8 cellular contexts compared by ENCODE assay signal in the genomic region with DNA sequence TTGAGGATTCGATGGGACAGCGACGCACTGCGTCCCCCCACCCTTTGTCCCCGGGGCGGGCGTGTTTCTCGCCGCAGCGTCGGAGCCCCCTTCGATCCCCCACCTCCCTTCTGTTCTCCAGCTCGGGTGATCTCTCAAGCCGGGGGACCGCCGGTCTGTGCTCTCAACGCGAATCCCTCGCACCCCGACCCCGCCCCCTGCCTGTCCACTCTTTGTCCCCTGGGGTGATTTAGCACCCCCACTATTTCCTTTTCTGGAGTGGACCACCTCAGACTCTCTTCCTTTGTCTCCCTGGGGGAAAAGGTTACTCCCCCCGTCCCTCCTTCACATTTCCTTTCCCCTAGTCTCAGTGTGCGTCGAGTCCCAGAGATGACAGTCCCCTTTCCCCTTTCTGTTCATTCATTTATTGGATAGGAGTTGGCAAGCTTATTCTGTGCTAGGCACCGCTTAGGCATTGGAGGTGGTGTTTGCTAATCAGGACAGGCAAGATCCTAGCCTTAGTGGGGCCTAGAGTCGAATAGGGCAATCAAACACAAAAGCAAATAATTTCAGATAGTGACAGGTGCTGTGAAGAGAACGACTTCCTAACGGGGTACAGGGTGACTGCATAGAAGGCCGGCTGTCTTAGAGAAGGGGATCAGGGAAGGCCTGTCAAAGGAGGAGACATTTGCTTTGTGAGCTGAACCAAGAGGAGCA. TPM values are rescaled to one million over a fixed set of nuclear protein-coding genes. Genes with fewer than 3 reads are reported as not detected.
A peak's percentile ranks its signal among the peaks of the same experiment; 100 is the strongest.
DNase-seq lines count a peak whose midpoint lies in the region; ATAC-seq lines count a peak whose summit lies in the region.

No MANE protein-coding gene starts in this region.

- no peaks in the 10 kb centered on the region for H3K27me3 ChIP-seq in SJCRH30
- no peaks in the 10 kb centered on the region for H3K27me3 ChIP-seq in duodenal mucosa (ENCODE audit: control insufficient read depth in 1 of 2, insufficient read depth in 2 of 2, low read length in 2 of 2)
- H3K27me3 ChIP-seq in muscle layer of colon (ENCODE audit: control insufficient read depth in 1 of 2, insufficient read depth in 2 of 2, low read length in 2 of 2) = no peaks in the 10 kb centered on the region

- DNase-seq in activated effector memory CD4-positive, alpha-beta T cell treated with Interleukin-2 at 50 U/mL for 16 hours = peak; percentile 5
- DNase-seq in activated effector memory CD4-positive, alpha-beta T cell treated with anti-CD3 and anti-CD28 coated beads, Interleukin-2, amount 50 U/mL, for 16 hours = no peak
- peak; percentile 52 to 61 for DNase-seq in SJCRH30
- DNase-seq in iPS-NIHi7 (ENCODE audit: extremely low spot score) = no peak
- DNase-seq in NCI-H2081 (lab: John Stamatoyannopoulos, UW) = no peak

- H3K4me3 ChIP-seq in SJCRH30 (peak overlapping the region; percentile 83), duodenal mucosa (ENCODE audit: low read depth in 1 of 2, low read length in 2 of 2) (peak overlapping the region; percentile 89 to 99), muscle layer of colon (ENCODE audit: low read depth in 1 of 2, low read length in 2 of 2) (peak overlapping the region; percentile 75 to 79)

- H3K9me3 ChIP-seq in SJCRH30 (replicated peaks) (no peaks in the 10 kb centered on the region), duodenal mucosa (ENCODE audit: control insufficient read depth in 1 of 2, low read length in 2 of 2) (no peaks in the 10 kb centered on the region), muscle layer of colon (ENCODE audit: low read length) (no peaks in the 10 kb centered on the region)

- H3K4me1 ChIP-seq in SJCRH30 = peaks cover 17% of the 10 kb centered on the region
- H3K4me1 ChIP-seq in duodenal mucosa (ENCODE audit: control insufficient read depth in 1 of 2, insufficient read depth in 2 of 2, low read length in 2 of 2) = peaks cover 32 to 36% of the 10 kb centered on the region in 2 donors
- peaks cover 56% of the 10 kb centered on the region for H3K4me1 ChIP-seq in muscle layer of colon (ENCODE audit: insufficient read depth, low read length)

- ATAC-seq in GM18909 (IDR thresholded peaks at IDR 0.05; ENCODE audit: poor library complexity, unreplicated experiment) = no peak

- H3K27ac ChIP-seq in SJCRH30 = peak overlapping the region; percentile 83
- H3K27ac ChIP-seq in duodenal mucosa (ENCODE audit: low read depth, low read length) = peak overlapping the region; percentile 80
- H3K27ac ChIP-seq in muscle layer of colon (ENCODE audit: low read depth, low read length) = peak overlapping the region; percentile 74

- H3K36me3 ChIP-seq in SJCRH30 = no peaks in the 10 kb centered on the region
- H3K36me3 ChIP-seq in duodenal mucosa (ENCODE audit: control insufficient read depth in 1 of 2, insufficient read depth in 2 of 2, low read length in 2 of 2) = no peaks in the 10 kb centered on the region
- H3K36me3 ChIP-seq in muscle layer of colon (ENCODE audit: insufficient read depth, low read length) = no peaks in the 10 kb centered on the region

- H3K9ac ChIP-seq in duodenal mucosa (ENCODE audit: low read depth in 1 of 2, low read length in 2 of 2) (peak overlapping the region; percentile 84 to 98), muscle layer of colon (ENCODE audit: low read length) (peak overlapping the region; percentile 90)

RNA-seq across cellular contexts. Expression of a gene that starts 0.7 kb away (rescaled TPM):
- total RNA-seq in SJCRH30 (2014; rRNA removed; shearing (Covaris generic)) = 64.3 and 72.3 TPM in 2 replicates

Comparison
In these comparisons a context has a peak if more than half of its experiments do, and no peak if none do; other contexts are left out.
1. DNase-seq: peak in activated effector memory CD4-positive, alpha-beta T cell treated with Interleukin-2 at 50 U/mL for 16 hours (single experiment) and SJCRH30 (2 of 2); none in activated effector memory CD4-positive, alpha-beta T cell treated with anti-CD3 and anti-CD28 coated beads, Interleukin-2, amount 50 U/mL, for 16 hours (single experiment), iPS-NIHi7 (single experiment) and NCI-H2081 (0 of 2).
2. Peak in every context shown above with its lines, with median percentiles within 50 percentile points of each other: H3K27ac ChIP-seq and H3K4me3 ChIP-seq.